ENCODE assay signal across 26 cellular contexts in genomic region chr16:71338193-71338592, GRCh38. TPM values are rescaled to one million over a fixed set of nuclear protein-coding genes. Genes with fewer than 3 reads are reported as not detected.
A peak's percentile ranks its signal among the peaks of the same experiment; 100 is the strongest.
DNase-seq lines count a peak whose midpoint lies in the region; ATAC-seq, FAIRE-seq and TF ChIP-seq lines count a peak whose summit lies in the region.
"Had no signal": no experiment of that assay in that cellular context is flagged by ENCODE, and none has a peak within 500 bp of the region (broad histone marks: within the 10 kb centered on the region; RNA-seq: fewer than 3 reads in every experiment).

No MANE protein-coding gene starts in this region.

- ATAC-seq in HG03025 (IDR thresholded peaks at IDR 0.05; ENCODE audit: low FRiP score, unreplicated experiment) (no peak), HG02623 (IDR thresholded peaks at IDR 0.05; ENCODE audit: unreplicated experiment) (no peak)
- ATAC-seq: activated CD4-positive, alpha-beta T cell treated with anti-CD3 and anti-CD28 coated beads for 36 hours; activated CD8-positive, alpha-beta memory T cell treated with anti-CD3 and anti-CD28 coated beads, Interleukin-2, amount 10 ng/mL, durations not matched to agents 7 days and 5 days; CD8-positive, alpha-beta T cell; pancreas; sciatic nerve; stimulated activated effector memory CD8-positive, alpha-beta T cell treated with anti-CD3 and anti-CD28 coated beads, Interleukin-12 subunit alpha, Interleukin-12 subunit beta, amount 100 ng/mL, for 72 hours had no signal

- H3K9ac ChIP-seq in keratinocyte (ENCODE audit: control insufficient read depth, extremely low read depth, insufficient read depth, low read length): peak overlapping the region; percentile 55
- H3K9ac ChIP-seq in neuronal stem cell (ENCODE audit: low read depth, low read length, poor library complexity): no peak overlapping the region
- H3K9ac ChIP-seq: SK-N-SH had no signal

- peaks cover 13% of the 10 kb centered on the region for H3K36me3 Mint-ChIP-seq in Calu3 (ENCODE audit: insufficient read depth, unreplicated experiment)
- H3K36me3 Mint-ChIP-seq: activated CD8-positive, alpha-beta memory T cell treated with anti-CD3 and anti-CD28 coated beads, Interleukin-2, amount 10 ng/mL, durations not matched to agents 7 days and 5 days; activated naive CD8-positive, alpha-beta T cell treated with anti-CD3 and anti-CD28 coated beads for 36 hours; brain; CD8-positive, alpha-beta T cell; stimulated activated effector memory CD8-positive, alpha-beta T cell treated with anti-CD3 and anti-CD28 coated beads, Interleukin-12 subunit alpha, Interleukin-12 subunit beta, amount 100 ng/mL, for 72 hours had no signal

- H3K4me3 ChIP-seq in keratinocyte (ENCODE audit: control insufficient read depth in 2 of 3, extremely low read depth in 1 of 3, insufficient read depth in 2 of 3, low read depth in 1 of 3, low read length in 3 of 3) (peak overlapping the region in 1 of 3 experiments; percentile 30), neuronal stem cell (ENCODE audit: low read length in 2 of 2) (no peak overlapping the region)
- H3K4me3 ChIP-seq: pancreas, testis had no signal

- intact Hi-C loops in Calu3 (cut with micrococcal nuclease; ENCODE audit: unreplicated experiment): no loop called here

- H3K9me3 ChIP-seq in keratinocyte (ENCODE audit: control insufficient read depth, low read depth, low read length): no peaks in the 10 kb centered on the region
- peaks cover 0 to 2% of the 10 kb centered on the region in 2 donors for H3K9me3 ChIP-seq in neuronal stem cell (replicated peaks in 1 of 2; ENCODE audit: control insufficient read depth in 2 of 2, insufficient read depth in 1 of 2, low read depth in 1 of 2, low read length in 2 of 2)
- H3K9me3 ChIP-seq: pancreas, SK-N-SH, testis had no signal

- DNase-seq in Calu3 (peak; percentile 66), HT-29 (ENCODE audit: low spot score) (peak; percentile 97), RWPE1 (ENCODE audit: low spot score) (peak; percentile 91), keratinocyte (ENCODE audit: low read depth, low spot score) (peak; percentile 57), DMS153 (lab: John Stamatoyannopoulos, UW) (no peak), neuronal stem cell (ENCODE audit: low spot score) (no peak)
- DNase-seq: activated CD4-positive, alpha-beta T cell treated with anti-CD3 and anti-CD28 coated beads for 36 hours; activated CD8-positive, alpha-beta memory T cell treated with anti-CD3 and anti-CD28 coated beads, Interleukin-2, amount 10 ng/mL, durations not matched to agents 7 days and 5 days; activated naive CD8-positive, alpha-beta T cell treated with anti-CD3 and anti-CD28 coated beads for 36 hours; CD8-positive, alpha-beta T cell; GDM1; hippocampal formation; naive B cell; NCI-H1436; NCI-H774; pancreas; SK-N-SH; T-helper 9 cell; testis had no signal

- H2AFZ ChIP-seq in keratinocyte (ENCODE audit: control insufficient read depth, low read length) (no peak overlapping the region), neuronal stem cell (ENCODE audit: low read length) (no peak overlapping the region)

- no peak overlapping the region for H3K4ac ChIP-seq in neuronal stem cell (ENCODE audit: low read length)

- H2BK120ac ChIP-seq in neuronal stem cell (ENCODE audit: low read depth, low read length): no peak overlapping the region

- dilution Hi-C loops in keratinocyte (cut with MboI; ENCODE audit: extremely low pct_ligation_motif_present, low sequenced_read_pairs): no loop called here

- H2AK5ac ChIP-seq in neuronal stem cell (ENCODE audit: low read depth, low read length): no peak overlapping the region

- H3K4me1 ChIP-seq in keratinocyte (ENCODE audit: control insufficient read depth, extremely low read depth, insufficient read depth, low read length): peaks cover 25% of the 10 kb centered on the region
- no peaks in the 10 kb centered on the region for H3K4me1 ChIP-seq in neuronal stem cell (ENCODE audit: control insufficient read depth in 2 of 2, insufficient read depth in 1 of 2, low read depth in 1 of 2, low read length in 2 of 2)
- H3K4me1 ChIP-seq: pancreas, testis had no signal

- CTCF ChIA-PET in Calu3 (lab: Charles Lee): interaction anchor here (0.7 to 1.7 kb wide), 6 partner anchors 23 to 123 kb away, joined by 3 to 11 read pairs (median 4); partner anchors contain the start of gene CMTR2
- CTCF ChIA-PET in RWPE1 (lab: Yijun Ruan, JAX): interaction anchor here (0.6 to 1.9 kb wide), 3 partner anchors 27 to 53 kb away, joined by 3 to 5 read pairs (median 3); no protein-coding TSS in a partner anchor

- H3K4me2 ChIP-seq in keratinocyte (ENCODE audit: control insufficient read depth, extremely low read depth, insufficient read depth, low read depth, low read length) (peak overlapping the region; percentile 76), neuronal stem cell (ENCODE audit: insufficient read depth, low read length, poor library complexity, severe bottlenecking) (no peak overlapping the region)
- H3K4me2 ChIP-seq: SK-N-SH had no signal

- H3K18ac ChIP-seq in neuronal stem cell (ENCODE audit: low read length): no peak overlapping the region

- H3K27ac ChIP-seq in RWPE1 (peak overlapping the region; percentile 26; the same call in 1 of the 2 replicates), keratinocyte (ENCODE audit: control insufficient read depth, insufficient read depth, low read length) (peak overlapping the region; percentile 82), neuronal stem cell (replicated peaks; ENCODE audit: low read length) (no peak overlapping the region)
- H3K27ac ChIP-seq: pancreas, testis had no signal

- peak overlapping the region; percentile 41 for H3K4me3 Mint-ChIP-seq in Calu3 (ENCODE audit: low read depth, unreplicated experiment)
- H3K4me3 Mint-ChIP-seq: activated CD4-positive, alpha-beta T cell treated with anti-CD3 and anti-CD28 coated beads for 36 hours; activated CD8-positive, alpha-beta memory T cell treated with anti-CD3 and anti-CD28 coated beads, Interleukin-2, amount 10 ng/mL, durations not matched to agents 7 days and 5 days; activated naive CD8-positive, alpha-beta T cell treated with anti-CD3 and anti-CD28 coated beads for 36 hours; brain; CD8-positive, alpha-beta T cell; dendritic cell treated with granulocyte-macrophage colony-stimulating factor and Interleukin-4, amounts not matched to agents 40 ng/mL and 50 ng/mL, for 4 days; naive B cell; stimulated activated effector memory CD8-positive, alpha-beta T cell treated with anti-CD3 and anti-CD28 coated beads, Interleukin-12 subunit alpha, Interleukin-12 subunit beta, amount 100 ng/mL, for 72 hours had no signal

- peaks cover 57% of the 10 kb centered on the region for H3K4me1 Mint-ChIP-seq in Calu3 (ENCODE audit: low read depth, unreplicated experiment)
- H3K4me1 Mint-ChIP-seq: activated CD4-positive, alpha-beta T cell treated with anti-CD3 and anti-CD28 coated beads for 36 hours; activated naive CD8-positive, alpha-beta T cell treated with anti-CD3 and anti-CD28 coated beads for 36 hours; naive B cell; stimulated activated effector memory CD8-positive, alpha-beta T cell treated with anti-CD3 and anti-CD28 coated beads, Interleukin-12 subunit alpha, Interleukin-12 subunit beta, amount 100 ng/mL, for 72 hours had no signal

- peak overlapping the region; percentile 99 for H3K27ac Mint-ChIP-seq in Calu3 (ENCODE audit: unreplicated experiment)
- H3K27ac Mint-ChIP-seq: activated CD4-positive, alpha-beta T cell treated with anti-CD3 and anti-CD28 coated beads for 36 hours; activated CD8-positive, alpha-beta memory T cell treated with anti-CD3 and anti-CD28 coated beads, Interleukin-2, amount 10 ng/mL, durations not matched to agents 7 days and 5 days; activated naive CD8-positive, alpha-beta T cell treated with anti-CD3 and anti-CD28 coated beads for 36 hours; CD8-positive, alpha-beta T cell; dendritic cell treated with granulocyte-macrophage colony-stimulating factor and Interleukin-4, amounts not matched to agents 40 ng/mL and 50 ng/mL, for 4 days; stimulated activated effector memory CD8-positive, alpha-beta T cell treated with anti-CD3 and anti-CD28 coated beads, Interleukin-12 subunit alpha, Interleukin-12 subunit beta, amount 100 ng/mL, for 72 hours had no signal

- no peaks in the 10 kb centered on the region for H3K79me1 ChIP-seq in neuronal stem cell (ENCODE audit: low read depth, low read length)

- H3K23ac ChIP-seq in neuronal stem cell (ENCODE audit: low read depth, low read length, poor library complexity): no peak overlapping the region

- H3K14ac ChIP-seq in neuronal stem cell (ENCODE audit: low read length): no peak overlapping the region

- H3K9me3 Mint-ChIP-seq in Calu3 (ENCODE audit: low read depth, unreplicated experiment): peaks cover 2% of the 10 kb centered on the region
- H3K9me3 Mint-ChIP-seq: activated naive CD8-positive, alpha-beta T cell treated with anti-CD3 and anti-CD28 coated beads for 36 hours; CD8-positive, alpha-beta T cell; dendritic cell treated with granulocyte-macrophage colony-stimulating factor and Interleukin-4, amounts not matched to agents 40 ng/mL and 50 ng/mL, for 4 days; stimulated activated effector memory CD8-positive, alpha-beta T cell treated with anti-CD3 and anti-CD28 coated beads, Interleukin-12 subunit alpha, Interleukin-12 subunit beta, amount 100 ng/mL, for 72 hours had no signal

- no peaks in the 10 kb centered on the region for H3K27me3 ChIP-seq in keratinocyte (ENCODE audit: control insufficient read depth, extremely low read depth, insufficient read depth, low read length)
- no peaks in the 10 kb centered on the region for H3K27me3 ChIP-seq in neuronal stem cell (ENCODE audit: control insufficient read depth in 3 of 3, insufficient read depth in 3 of 3, low read depth in 1 of 3, low read length in 3 of 3)
- H3K27me3 ChIP-seq: pancreas, testis had no signal

- H3K79me2 ChIP-seq in keratinocyte (ENCODE audit: control insufficient read depth, insufficient read depth, low read length): no peaks in the 10 kb centered on the region

- no peak for TF ChIP-seq CTCF in Calu3 (IDR thresholded peaks at IDR 0.05; ENCODE audit: unreplicated experiment)
- TF ChIP-seq CTCF in RWPE1 (conservative IDR thresholded peaks at IDR 0.05; ENCODE audit: low read depth): no peak
- TF ChIP-seq CTCF in keratinocyte (optimal IDR thresholded peaks at IDR 0.05 in 1 of 3, IDR thresholded peaks at IDR 0.05 in 1 of 3, conservative IDR thresholded peaks at IDR 0.05 in 1 of 3; ENCODE audit: extremely low read depth in 1 of 3, insufficient read depth in 2 of 3, low read length in 3 of 3): no peak

- FAIRE-seq in keratinocyte (lab: Jason Lieb, UNC): peak; percentile 92
- FAIRE-seq: GM19239, pancreas had no signal

- POLR2A ChIA-PET in RWPE1 (lab: Yijun Ruan, JAX; ENCODE audit: low non-redundant PET): no interaction called here

- H4K8ac ChIP-seq in neuronal stem cell (ENCODE audit: low read depth, low read length): no peak overlapping the region

- H3K9me1 ChIP-seq in keratinocyte (ENCODE audit: control insufficient read depth, extremely low read depth, insufficient read depth, low read length): no peaks in the 10 kb centered on the region

- H3K36me3 ChIP-seq in keratinocyte (ENCODE audit: control insufficient read depth in 2 of 2, extremely low read depth in 1 of 2, insufficient read depth in 2 of 2, low read length in 2 of 2) (no peaks in the 10 kb centered on the region), neuronal stem cell (replicated peaks in 1 of 2; ENCODE audit: control insufficient read depth in 2 of 2, insufficient read depth in 2 of 2, low read length in 2 of 2) (no peaks in the 10 kb centered on the region)
- H3K36me3 ChIP-seq: pancreas had no signal

- H2BK12ac ChIP-seq in neuronal stem cell (ENCODE audit: low read length): no peak overlapping the region

- WGBS in neuronal stem cell (ENCODE audit: extremely low coverage in 2 of 2, insufficient read length in 2 of 2, insufficient replicate concordance in 1 of 2), 2 donors: no CpG with 5 or more reads among the region's 2 CpGs

- BruUV-seq in Calu3 (replicated peaks; lab: Mats Ljungman, UMichigan): no TSS peak

- no peaks in the 10 kb centered on the region for H3K27me3 Mint-ChIP-seq in Calu3 (ENCODE audit: unreplicated experiment)

- H2BK15ac ChIP-seq in neuronal stem cell (ENCODE audit: low read length): no peak overlapping the region

- H4K91ac ChIP-seq in neuronal stem cell (ENCODE audit: low read depth, low read length, poor library complexity): no peak overlapping the region

- no peaks in the 10 kb centered on the region for H4K20me1 ChIP-seq in keratinocyte (ENCODE audit: control insufficient read depth, extremely low read depth, insufficient read depth, low read length)

- H2BK5ac ChIP-seq in neuronal stem cell (ENCODE audit: low read length): no peak overlapping the region

RNA-seq across cellular contexts. Expression of gene CALB2, which starts 20.3 kb away (rescaled TPM):
- total RNA-seq in Calu3 (2022): 16.6 and 35.1 TPM in 2 replicates
- 62.7 and 68.8 TPM in 2 replicates for total RNA-seq in HT-29 (2014; rRNA removed; shearing (Covaris generic))
- polyA plus RNA-seq in keratinocyte: 0.39 to 1.4 TPM (median 1.2 TPM) in 3 replicates
- polyA plus RNA-seq in keratinocyte (2011; ENCODE audit: low read depth): 16.9 TPM
- polyA plus RNA-seq in keratinocyte (2011; cell fraction: cytosol; rRNA removed): 0.62 and 0.92 TPM in 2 replicates
- 0.60 and 1.0 TPM in 2 replicates for polyA plus RNA-seq in keratinocyte (2011; cell fraction: nucleus; rRNA removed)
- polyA plus RNA-seq in keratinocyte (2012; ENCODE audit: low replicate concordance): 0.89 and 8.8 TPM in 2 replicates
- 0.35 TPM in 1 of 3 replicates, not detected in the others for polyA minus RNA-seq in keratinocyte
- not detected for polyA minus RNA-seq in keratinocyte (2011; cell fraction: cytosol; rRNA and poly(A)+ RNA removed)
- 0.39 and 3.7 TPM in 2 replicates for polyA minus RNA-seq in keratinocyte (2011; cell fraction: nucleus; rRNA and poly(A)+ RNA removed)
- polyA plus RNA-seq in neuronal stem cell (2013, experiment 1 of 2): 0.22 TPM
- 0.18 TPM for polyA plus RNA-seq in neuronal stem cell (2013, experiment 2 of 2)
- total RNA-seq: activated CD4-positive, alpha-beta T cell treated with anti-CD3 and anti-CD28 coated beads for 36 hours; activated CD8-positive, alpha-beta memory T cell treated with anti-CD3 and anti-CD28 coated beads, Interleukin-2, amount 10 ng/mL, durations not matched to agents 7 days and 5 days; activated naive CD8-positive, alpha-beta T cell treated with anti-CD3 and anti-CD28 coated beads for 36 hours; CD8-positive, alpha-beta T cell had no signal

RNA-seq across cellular contexts. Expression of gene CMTR2, which starts 49.0 kb away (rescaled TPM):
- 44.4 and 45.0 TPM in 2 replicates for total RNA-seq in Calu3 (2022)
- total RNA-seq in HT-29 (2014; rRNA removed; shearing (Covaris generic)): 40.8 and 41.6 TPM in 2 replicates
- polyA plus RNA-seq in keratinocyte: 18.0 to 37.9 TPM (median 26.5 TPM) in 3 replicates
- 11.4 TPM for polyA plus RNA-seq in keratinocyte (2011; ENCODE audit: low read depth)
- polyA plus RNA-seq in keratinocyte (2011; cell fraction: cytosol; rRNA removed): 9.1 and 23.0 TPM in 2 replicates
- polyA plus RNA-seq in keratinocyte (2011; cell fraction: nucleus; rRNA removed): 29.2 and 41.2 TPM in 2 replicates
- 13.2 and 13.7 TPM in 2 replicates for polyA plus RNA-seq in keratinocyte (2012; ENCODE audit: low replicate concordance)
- polyA minus RNA-seq in keratinocyte: 4.4 to 28.7 TPM (median 21.5 TPM) in 3 replicates
- polyA minus RNA-seq in keratinocyte (2011; cell fraction: cytosol; rRNA and poly(A)+ RNA removed): 18.8 TPM
- polyA minus RNA-seq in keratinocyte (2011; cell fraction: nucleus; rRNA and poly(A)+ RNA removed): 21.5 and 31.8 TPM in 2 replicates
- polyA plus RNA-seq in neuronal stem cell (2013, experiment 1 of 2): 13.5 TPM
- polyA plus RNA-seq in neuronal stem cell (2013, experiment 2 of 2): 13.0 TPM

Comparison
In these comparisons a context has a peak if more than half of its experiments do, and no peak if none do; other contexts are left out.
1. DNase-seq: peak in Calu3 (single experiment), HT-29 (single experiment), RWPE1 (single experiment) and keratinocyte (single experiment); none in DMS153 (single experiment) and neuronal stem cell (single experiment).